Comparison of ENCODE assay signal across 19 cellular contexts in the genomic region with DNA sequence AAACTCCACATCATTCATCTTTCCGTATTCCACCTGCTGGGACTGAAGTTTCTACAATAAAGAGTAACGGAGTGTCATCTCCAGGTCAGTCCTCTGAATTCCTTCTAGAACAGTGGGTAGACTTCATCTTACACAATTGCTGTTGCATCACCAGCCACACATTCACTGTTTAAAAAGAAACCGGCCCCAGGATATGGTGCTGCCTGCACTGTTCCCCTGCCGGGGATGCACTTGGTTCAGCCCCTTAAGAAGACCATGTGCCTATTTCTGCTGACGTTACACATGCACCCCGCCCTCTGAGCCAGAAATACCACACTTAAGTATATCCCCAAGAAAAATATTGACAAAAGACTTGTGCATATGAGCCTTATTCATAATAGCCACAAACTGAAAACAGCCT.
A peak's percentile ranks its signal among the peaks of the same experiment; 100 is the strongest.
DNase-seq lines count a peak whose midpoint lies in the region; ATAC-seq and TF ChIP-seq lines count a peak whose summit lies in the region.
"Had no signal": no experiment of that assay in that cellular context is flagged by ENCODE, and none has a peak within 500 bp of the region (broad histone marks: within the 10 kb centered on the region; RNA-seq: fewer than 3 reads in every experiment).

No MANE protein-coding gene starts in this region.

- H3K27ac ChIP-seq in GM23248: no peak overlapping the region
- H3K27ac ChIP-seq: Peyer's patch, uterus had no signal

- no peak overlapping the region for H3K9ac ChIP-seq in GM23248

- no peaks in the 10 kb centered on the region for H3K36me3 ChIP-seq in GM23248 (ENCODE audit: low read depth)
- H3K36me3 ChIP-seq: Peyer's patch, uterus had no signal

- in situ Hi-C loops in GM23248 (cut with MboI): no loop called here

- H2AFZ ChIP-seq in GM23248: no peak overlapping the region

- WGBS in GM23248 (ENCODE audit: low coverage in 1 of 2, low lambda C conversion rate in 2 of 2, missing lambda C conversion rate in 2 of 2), 2 experiments: 79 to 87% methylated on average over 6 of the region's 6 CpGs

- no peak overlapping the region for H3K4me2 ChIP-seq in GM23248 (ENCODE audit: unreplicated experiment)

- H3K9me2 ChIP-seq in GM23248 (ENCODE audit: insufficient read depth): no peaks in the 10 kb centered on the region

- H3K27me3 ChIP-seq in GM23248 (replicated peaks; ENCODE audit: insufficient read depth): no peaks in the 10 kb centered on the region
- H3K27me3 ChIP-seq: Peyer's patch, uterus had no signal

- H3K9me3 ChIP-seq in GM23248 (ENCODE audit: low read depth): no peaks in the 10 kb centered on the region
- H3K9me3 ChIP-seq: Peyer's patch, uterus had no signal

- H4K20me1 ChIP-seq in GM23248 (ENCODE audit: insufficient read depth): no peaks in the 10 kb centered on the region

- H3K79me2 ChIP-seq in GM23248 (ENCODE audit: insufficient read depth): no peaks in the 10 kb centered on the region

- DNase-seq in GM23248 (peak; percentile 28), NOMO-1 treated with DMSO at 0.1 percent for 48 hours (lab: John Stamatoyannopoulos, UW; ENCODE audit: unreplicated experiment) (peak; percentile 44), choroid plexus epithelial cell (ENCODE audit: low read depth) (peak; percentile 95), non-pigmented ciliary epithelial cell (ENCODE audit: low read depth) (peak; percentile 56), globus pallidus (ENCODE audit: low spot score) (no peak)
- DNase-seq in stimulated activated CD4-positive, alpha-beta T cell treated with anti-CD3 and anti-CD28 coated beads, Interleukin-4, amount 100 ng/mL, for 4 hours: no peak
- DNase-seq: activated CD4-positive, alpha-beta T cell treated with anti-CD3 and anti-CD28 coated beads, Interleukin-2, amount 50 U/mL, for 48 hours; activated naive CD4-positive, alpha-beta T cell treated with anti-CD3 and anti-CD28 coated beads, Interleukin-2, amount 10 ng/mL, durations not matched to agents 7 days and 5 days; CD8-positive, alpha-beta T cell; DMS79; NCI-H1092 treated with DMSO at 0.1 percent for 48 hours; NCI-H2107; NCI-H748 treated with DMSO at 0.1 percent for 48 hours; Peyer's patch; retina; SW 1271; uterus had no signal

- H3F3A ChIP-seq in GM23248 (ENCODE audit: insufficient read depth): no peaks in the 10 kb centered on the region

- no peak for ATAC-seq in GM21390 (IDR thresholded peaks at IDR 0.05; ENCODE audit: unreplicated experiment)
- no peak for ATAC-seq in HG02588 (IDR thresholded peaks at IDR 0.05; ENCODE audit: unreplicated experiment)
- ATAC-seq: CD8-positive, alpha-beta T cell had no signal

- no peak for TF ChIP-seq CTCF in choroid plexus epithelial cell (conservative IDR thresholded peaks at IDR 0.05; ENCODE audit: low read depth, low read length)

- H3K4me1 ChIP-seq in GM23248 (ENCODE audit: insufficient read depth): no peaks in the 10 kb centered on the region
- H3K4me1 ChIP-seq: Peyer's patch, uterus had no signal

- H3K4me3 ChIP-seq in GM23248: no peak overlapping the region
- no peak overlapping the region for H3K4me3 ChIP-seq in choroid plexus epithelial cell (ENCODE audit: low read depth, low read length)
- H3K4me3 ChIP-seq: Peyer's patch, uterus had no signal

Comparison
In these comparisons a context has a peak if more than half of its experiments do, and no peak if none do; other contexts are left out.
1. DNase-seq: peak in GM23248 (single experiment), NOMO-1 treated with DMSO at 0.1 percent for 48 hours (single experiment), choroid plexus epithelial cell (single experiment) and non-pigmented ciliary epithelial cell (single experiment); none in stimulated activated CD4-positive, alpha-beta T cell treated with anti-CD3 and anti-CD28 coated beads, Interleukin-4, amount 100 ng/mL, for 4 hours (0 of 2) and globus pallidus (single experiment).